8 cellular contexts compared by ENCODE assay signal in genomic region chr11:5600374-5600851, GRCh38. TPM values are rescaled to one million over a fixed set of nuclear protein-coding genes. Genes with fewer than 3 reads are reported as not detected.
DNase-seq lines count a peak whose midpoint lies in the region; ATAC-seq and TF ChIP-seq lines count a peak whose summit lies in the region.

No MANE protein-coding gene starts in this region.

- no TSS peak for BruUV-seq in A673 (replicated peaks; lab: Mats Ljungman, UMichigan)

- CTCF ChIA-PET in A673 (lab: Charles Lee) = interaction anchor here (1.2 kb wide), 1 partner anchor 291 kb away, joined by 3 read pairs; no protein-coding TSS in a partner anchor

- peak; percentile 76 for DNase-seq in A673 (ENCODE audit: low spot score)
- DNase-seq in GM13977 (ENCODE audit: low spot score) = peak; percentile 79
- peak; percentile 2 for DNase-seq in NCI-H2107 (lab: John Stamatoyannopoulos, UW)
- peak; percentile 55 for DNase-seq in activated CD4-positive, alpha-beta T cell treated with anti-CD3 and anti-CD28 coated beads, Interleukin-2, amount 50 U/mL, for 1 hour
- DNase-seq in effector memory CD8-positive, alpha-beta T cell = peak; percentile 44 to 51 (median 45)
- peak; percentile 35 to 71 for DNase-seq in mesothelial cell of epicardium (ENCODE audit: low spot score in 2 of 2, unreplicated experiment in 2 of 2)
- DNase-seq in stimulated activated CD8-positive, alpha-beta memory T cell treated with anti-CD3 and anti-CD28 coated beads, Interleukin-7, amount 100 ng/mL, for 1 hour (ENCODE audit: low read depth in 2 of 2) = peak; percentile 22 to 29

- no peak overlapping the region for H3K27ac Mint-ChIP-seq in effector memory CD8-positive, alpha-beta T cell
- H3K27ac Mint-ChIP-seq in mesothelial cell of epicardium = peak overlapping the region; percentile 76

- no peak overlapping the region for H3K4me3 Mint-ChIP-seq in effector memory CD8-positive, alpha-beta T cell
- no peak overlapping the region for H3K4me3 Mint-ChIP-seq in mesothelial cell of epicardium

- no peaks in the 10 kb centered on the region for H3K36me3 ChIP-seq in A673 (ENCODE audit: insufficient read depth, low read length, poor library complexity, severe bottlenecking)

- TF ChIP-seq CTCF in A673 (conservative IDR thresholded peaks at IDR 0.05; ENCODE audit: low read depth, low read length) (peak; percentile 78), GM13977 (IDR thresholded peaks at IDR 0.05; ENCODE audit: extremely low read depth, insufficient read depth, missing control alignments) (peak; percentile 89), mesothelial cell of epicardium (IDR thresholded peaks at IDR 0.05; ENCODE audit: unreplicated experiment) (no peak)

- peak; percentile 83 for ATAC-seq in HG02840 (IDR thresholded peaks at IDR 0.05; ENCODE audit: low FRiP score, unreplicated experiment)
- ATAC-seq in effector memory CD8-positive, alpha-beta T cell (replicated peaks) = peak; percentile 92

- H3K4me3 ChIP-seq in A673 (ENCODE audit: low read depth, low read length, poor library complexity, severe bottlenecking) = no peak overlapping the region

- in situ Hi-C loops in GM13977 (cut with MboI; ENCODE audit: low pct_unique_long_range_greater_than_20kb, low sequenced_read_pairs, unreplicated experiment) = no loop called here

- POLR2A ChIA-PET in A673 (lab: Charles Lee; ENCODE audit: low non-redundant PET) = no interaction called here

- H3K9me3 Mint-ChIP-seq in effector memory CD8-positive, alpha-beta T cell = no peaks in the 10 kb centered on the region
- no peaks in the 10 kb centered on the region for H3K9me3 Mint-ChIP-seq in mesothelial cell of epicardium

- no peaks in the 10 kb centered on the region for H3K36me3 Mint-ChIP-seq in effector memory CD8-positive, alpha-beta T cell (ENCODE audit: insufficient read depth)
- H3K36me3 Mint-ChIP-seq in mesothelial cell of epicardium = peaks cover 9% of the 10 kb centered on the region

- no peaks in the 10 kb centered on the region for H3K4me1 ChIP-seq in A673 (ENCODE audit: insufficient read depth, low read length, poor library complexity, severe bottlenecking)

- no peaks in the 10 kb centered on the region for H3K27me3 ChIP-seq in A673 (replicated peaks; ENCODE audit: insufficient read depth, low read depth, low read length, poor library complexity)

- intact Hi-C loops in A673 (cut with micrococcal nuclease; ENCODE audit: unreplicated experiment) = loop anchor here (2.0 to 10.0 kb wide), 2 partner anchors 206 to 294 kb away; partner anchors contain the start of gene OR52E5

- H3K27ac ChIP-seq in A673 (ENCODE audit: low read depth, low read length, poor library complexity, severe bottlenecking) = no peak overlapping the region

- peaks cover 22 to 23% of the 10 kb centered on the region in 2 donors for H3K27me3 Mint-ChIP-seq in effector memory CD8-positive, alpha-beta T cell
- no peaks in the 10 kb centered on the region for H3K27me3 Mint-ChIP-seq in mesothelial cell of epicardium (ENCODE audit: low read depth)

- no peaks in the 10 kb centered on the region for H3K9me3 ChIP-seq in A673 (ENCODE audit: low read depth, low read length, poor library complexity, severe bottlenecking)

- peaks cover 0 to 2% of the 10 kb centered on the region in 2 donors for H3K4me1 Mint-ChIP-seq in effector memory CD8-positive, alpha-beta T cell (ENCODE audit: low read depth in 2 of 2)
- H3K4me1 Mint-ChIP-seq in mesothelial cell of epicardium = peaks cover 53% of the 10 kb centered on the region

RNA-seq across cellular contexts. Expression of gene TRIM6, which starts 4.0 kb away (rescaled TPM):
- 0.13 and 0.52 TPM in 2 replicates for total RNA-seq in A673 (2021)
- total RNA-seq in mesothelial cell of epicardium = 13.4 to 14.6 TPM (median 14.0 TPM) in 3 replicates

RNA-seq across cellular contexts. Expression of gene OR52B6, which starts 19.7 kb away (rescaled TPM):
- total RNA-seq in A673 (2021) (not detected in 2 replicates), mesothelial cell of epicardium (not detected in 3 replicates)

RNA-seq across cellular contexts. Expression of gene TRIM34, which starts 24.4 kb away (rescaled TPM):
- total RNA-seq in A673 (2021) = 0.41 and 0.79 TPM in 2 replicates
- 5.0 to 7.1 TPM (median 5.1 TPM) in 3 replicates for total RNA-seq in mesothelial cell of epicardium

RNA-seq across cellular contexts. Expression of gene OR52H1, which starts 52.1 kb away (rescaled TPM):
- total RNA-seq in A673 (2021) = not detected in 2 replicates
- 0.73 to 1.6 TPM (median 1.3 TPM) in 3 replicates for total RNA-seq in mesothelial cell of epicardium

Comparison
In these comparisons a context has a peak if more than half of its experiments do, and no peak if none do; other contexts are left out.
1. DNase-seq: peak in every context shown above with its lines; median percentile 79 in GM13977; 76 in A673; 55 in activated CD4-positive, alpha-beta T cell treated with anti-CD3 and anti-CD28 coated beads, Interleukin-2, amount 50 U/mL, for 1 hour; 53 in mesothelial cell of epicardium; 45 in effector memory CD8-positive, alpha-beta T cell; 26 in stimulated activated CD8-positive, alpha-beta memory T cell treated with anti-CD3 and anti-CD28 coated beads, Interleukin-7, amount 100 ng/mL, for 1 hour; 2 in NCI-H2107.